ENCODE assay signal across 8 cellular contexts in genomic region chr11:63813035-63813562, GRCh38. TPM values are rescaled to one million over a fixed set of nuclear protein-coding genes. Genes with fewer than 3 reads are reported as not detected.
A peak's percentile ranks its signal among the peaks of the same experiment; 100 is the strongest.
DNase-seq lines count a peak whose midpoint lies in the region; ATAC-seq and TF ChIP-seq lines count a peak whose summit lies in the region.

Gene SPINDOC (plus strand): TSS chr11:63813456. CDS start chr11:63813687, 231 bp downstream.

- H3K9ac ChIP-seq in colonic mucosa (ENCODE audit: low read depth in 2 of 2, low read length in 2 of 2) = peak within 1 kb of the TSS; percentile 86 to 94

- peak; percentile 97 for DNase-seq in AG08396 (ENCODE audit: low spot score)
- peak; percentile 84 for DNase-seq in NCI-H345 (lab: John Stamatoyannopoulos, UW)
- DNase-seq in activated CD4-positive, alpha-beta T cell treated with anti-CD3 and anti-CD28 coated beads for 4 hours = peak; percentile 53 to 57
- peak; percentile 81 for DNase-seq in colonic mucosa
- DNase-seq in stimulated activated CD4-positive, alpha-beta T cell treated with anti-CD3 and anti-CD28 coated beads, Interleukin-1b, Interleukin-23, amount 100 ng/mL, for 1 hour (ENCODE audit: low read depth in 2 of 2) = peak; percentile 15 to 41

- H3K4me3 ChIP-seq in colonic mucosa = peak within 1 kb of the TSS; percentile 90

- H3K27ac ChIP-seq in colonic mucosa (peak within 1 kb of the TSS; percentile 41), layer of hippocampus (ENCODE audit: low read depth, low read length) (peak within 1 kb of the TSS; percentile 80)

- H3K36me3 ChIP-seq in colonic mucosa = no peaks in the 10 kb centered on the region

- ATAC-seq in GM18909 (IDR thresholded peaks at IDR 0.05; ENCODE audit: poor library complexity, unreplicated experiment) = peak; percentile 85
- peak; percentile 76 for ATAC-seq in HG03139 (IDR thresholded peaks at IDR 0.05; ENCODE audit: unreplicated experiment)

- no peaks in the 10 kb centered on the region for H3K9me3 ChIP-seq in colonic mucosa

- TF ChIP-seq CTCF in colonic mucosa (IDR thresholded peaks at IDR 0.05) = no peak

- intact Hi-C loops in colonic mucosa (cut with DNase I) = no loop called here

- H3K27me3 ChIP-seq in colonic mucosa = no peaks in the 10 kb centered on the region
- no peaks in the 10 kb centered on the region for H3K27me3 ChIP-seq in layer of hippocampus (ENCODE audit: control insufficient read depth, insufficient read depth, low read length)

- no peaks in the 10 kb centered on the region for H3K4me1 ChIP-seq in colonic mucosa

RNA-seq across cellular contexts. Expression of gene SPINDOC, which starts in this region (rescaled TPM):
- 10 to 100 TPM in 1 of 2 donors, 1 to 10 TPM in 1; 9.3 to 11.8 TPM for total RNA-seq in colonic mucosa

Comparison
In these comparisons a context has a peak if more than half of its experiments do, and no peak if none do; other contexts are left out.
1. Peak in every context shown above with its lines: DNase-seq, ATAC-seq, H3K4me3 ChIP-seq and H3K27ac ChIP-seq.
2. DNase-seq: peak in every context shown above with its lines; median percentile 97 in AG08396; 84 in NCI-H345; 81 in colonic mucosa; 55 in activated CD4-positive, alpha-beta T cell treated with anti-CD3 and anti-CD28 coated beads for 4 hours; 28 in stimulated activated CD4-positive, alpha-beta T cell treated with anti-CD3 and anti-CD28 coated beads, Interleukin-1b, Interleukin-23, amount 100 ng/mL, for 1 hour.